ENCODE assay signal across 30 cellular contexts in the genomic region with DNA sequence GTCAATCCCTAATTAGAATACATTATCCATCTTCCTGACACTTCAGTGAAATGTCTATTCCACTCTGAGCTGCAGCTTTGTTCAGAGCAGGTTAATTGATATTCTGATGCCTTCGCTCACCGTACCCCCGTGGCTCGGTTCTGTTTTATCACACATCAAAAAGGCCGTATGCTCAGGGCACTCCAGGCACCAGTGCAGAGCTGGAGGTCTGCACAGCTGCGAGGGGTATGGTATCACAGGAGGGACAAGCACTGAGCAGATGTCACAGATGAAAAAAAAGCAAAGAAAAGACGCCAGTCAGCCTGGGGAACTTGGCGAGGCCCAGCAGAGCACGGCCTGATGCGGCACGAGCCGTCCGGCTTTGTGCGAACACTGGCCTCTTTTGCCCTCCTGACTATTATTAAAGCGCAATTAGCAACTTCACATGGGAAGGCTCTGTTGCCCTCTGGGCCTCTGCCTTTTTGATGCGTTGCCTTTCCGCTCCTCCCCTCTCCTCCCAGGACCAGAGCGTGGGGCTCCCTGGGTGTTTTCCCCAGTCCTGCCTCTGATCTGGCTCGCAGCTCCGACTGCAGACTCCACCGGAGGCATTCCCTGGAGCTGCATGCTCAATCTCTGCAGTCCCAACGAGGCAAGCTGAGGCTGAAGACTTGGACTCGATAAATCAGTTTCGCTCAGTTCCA. TPM values are rescaled to one million over a fixed set of nuclear protein-coding genes. Genes with fewer than 3 reads are reported as not detected.
DNase-seq lines count a peak whose midpoint lies in the region; ATAC-seq and TF ChIP-seq lines count a peak whose summit lies in the region.
"Had no signal": no experiment of that assay in that cellular context is flagged by ENCODE, and none has a peak within 500 bp of the region (broad histone marks: within the 10 kb centered on the region; RNA-seq: fewer than 3 reads in every experiment).

No MANE protein-coding gene starts in this region.

- TF ChIP-seq CTCF in chondrocyte (IDR thresholded peaks at IDR 0.05) (no peak), nephron progenitor cell (IDR thresholded peaks at IDR 0.05) (no peak), adrenal gland (IDR thresholded peaks at IDR 0.05) (no peak)

- H3K4me3 ChIP-seq in adrenal gland: no peak overlapping the region
- H3K4me3 ChIP-seq: BLaER1, coronary artery, esophagus squamous epithelium, gastrocnemius medialis, SJCRH30 had no signal

- ATAC-seq in GM19324 (IDR thresholded peaks at IDR 0.05; ENCODE audit: low FRiP score, unreplicated experiment) (no peak), GM21737 (IDR thresholded peaks at IDR 0.05; ENCODE audit: unreplicated experiment) (no peak)
- ATAC-seq: activated CD8-positive, alpha-beta T cell treated with anti-CD3 and anti-CD28 coated beads, Interleukin-2, amount 10 ng/mL, durations not matched to agents 7 days and 5 days; gastrocnemius medialis; HepG2; left lobe of liver had no signal

- TF ChIP-seq POLR2A in adrenal gland (IDR thresholded peaks at IDR 0.05): no peak

- no peaks in the 10 kb centered on the region for H3K4me1 ChIP-seq in adrenal gland (replicated peaks in 1 of 2)
- H3K4me1 ChIP-seq: esophagus squamous epithelium, gastrocnemius medialis, SJCRH30 had no signal

- H3K27me3 ChIP-seq in adrenal gland: no peaks in the 10 kb centered on the region
- H3K27me3 ChIP-seq: BLaER1 had no signal

- 74 to 80% (median 78%) methylated on average over 24 of the region's 24 CpGs for WGBS in adrenal gland, 4 donors

- no peaks in the 10 kb centered on the region for H3K9me3 ChIP-seq in adrenal gland (replicated peaks in 1 of 3)
- H3K9me3 ChIP-seq: BLaER1, esophagus squamous epithelium, gastrocnemius medialis, SJCRH30 had no signal

- H3K4me1 Mint-ChIP-seq in chondrocyte (ENCODE audit: low read depth): no peaks in the 10 kb centered on the region
- H3K4me1 Mint-ChIP-seq in nephron progenitor cell: peaks cover 43% of the 10 kb centered on the region
- H3K4me1 Mint-ChIP-seq: activated naive CD4-positive, alpha-beta T cell treated with anti-CD3 and anti-CD28 coated beads, Interleukin-2, amount 50 U/mL, for 24 hours; immature natural killer cell had no signal

- intact Hi-C loops in adrenal gland (cut with DNase I): no loop called here

- H3K9me3 Mint-ChIP-seq in chondrocyte (ENCODE audit: low read depth): no peaks in the 10 kb centered on the region
- no peaks in the 10 kb centered on the region for H3K9me3 Mint-ChIP-seq in nephron progenitor cell
- H3K9me3 Mint-ChIP-seq: activated naive CD4-positive, alpha-beta T cell treated with anti-CD3 and anti-CD28 coated beads, Interleukin-2, amount 50 U/mL, for 24 hours; activated T-helper 2 cell treated with anti-CD3 and anti-CD28 coated beads, Interferon-gamma antibody, Interleukin-2, Interleukin-4, amounts not matched to agents 10 μg/mL and 5 μg/mL and 100 μg/mL, durations not matched to agents 14 hours and 24 hours and 36 hours; immature natural killer cell had no signal

- DNase-seq in AG08395 (ENCODE audit: low spot score) (peak; percentile 15), NCI-H1694 (lab: John Stamatoyannopoulos, UW) (peak; percentile 88), chondrocyte (ENCODE audit: low spot score) (peak; percentile 50), nephron progenitor cell (no peak), adrenal gland (no peak), globus pallidus (ENCODE audit: low spot score) (no peak)
- DNase-seq: activated CD4-positive, alpha-beta T cell treated with anti-CD3 and anti-CD28 coated beads for 1 hour; activated CD8-positive, alpha-beta T cell treated with anti-CD3 and anti-CD28 coated beads, Interleukin-2, amount 10 ng/mL, durations not matched to agents 7 days and 5 days; esophagus squamous epithelium; gastrocnemius medialis; GF-D8; hypothalamus; immature natural killer cell; MV-4-11; NCI-H1436 treated with DMSO at 0.1 percent for 48 hours; NCI-H69; stimulated activated CD4-positive, alpha-beta T cell treated with anti-CD3 and anti-CD28 coated beads, Interleukin-2, amount 100 ng/mL, for 24 hours; T-helper 1 cell; trophoblast cell had no signal

- H3K27ac ChIP-seq in adrenal gland: no peak overlapping the region
- H3K27ac ChIP-seq: BLaER1, coronary artery, esophagus squamous epithelium, gastrocnemius medialis, SJCRH30 had no signal

- H3K27ac Mint-ChIP-seq in chondrocyte (ENCODE audit: unreplicated experiment) (no peak overlapping the region), nephron progenitor cell (peak overlapping the region; percentile 29)
- H3K27ac Mint-ChIP-seq: activated CD8-positive, alpha-beta T cell treated with anti-CD3 and anti-CD28 coated beads, Interleukin-2, amount 10 ng/mL, durations not matched to agents 7 days and 5 days; activated naive CD4-positive, alpha-beta T cell treated with anti-CD3 and anti-CD28 coated beads, Interleukin-2, amount 50 U/mL, for 24 hours; activated T-helper 2 cell treated with anti-CD3 and anti-CD28 coated beads, Interferon-gamma antibody, Interleukin-2, Interleukin-4, amounts not matched to agents 10 μg/mL and 5 μg/mL and 100 μg/mL, durations not matched to agents 14 hours and 24 hours and 36 hours; immature natural killer cell had no signal

- H3K36me3 Mint-ChIP-seq in chondrocyte (ENCODE audit: low read depth): peaks cover 2% of the 10 kb centered on the region
- no peaks in the 10 kb centered on the region for H3K36me3 Mint-ChIP-seq in nephron progenitor cell (ENCODE audit: low read depth)
- H3K36me3 Mint-ChIP-seq: activated naive CD4-positive, alpha-beta T cell treated with anti-CD3 and anti-CD28 coated beads, Interleukin-2, amount 50 U/mL, for 24 hours; immature natural killer cell had no signal

- H3K4me3 Mint-ChIP-seq in chondrocyte (ENCODE audit: unreplicated experiment) (no peak overlapping the region), nephron progenitor cell (peak overlapping the region; percentile 9)
- H3K4me3 Mint-ChIP-seq: activated CD8-positive, alpha-beta T cell treated with anti-CD3 and anti-CD28 coated beads, Interleukin-2, amount 10 ng/mL, durations not matched to agents 7 days and 5 days; activated naive CD4-positive, alpha-beta T cell treated with anti-CD3 and anti-CD28 coated beads, Interleukin-2, amount 50 U/mL, for 24 hours; immature natural killer cell had no signal

- H3K27me3 Mint-ChIP-seq in chondrocyte (ENCODE audit: low read depth): peaks cover 18% of the 10 kb centered on the region
- peaks cover 11% of the 10 kb centered on the region for H3K27me3 Mint-ChIP-seq in nephron progenitor cell (ENCODE audit: low read depth, poor library complexity)
- H3K27me3 Mint-ChIP-seq: activated naive CD4-positive, alpha-beta T cell treated with anti-CD3 and anti-CD28 coated beads, Interleukin-2, amount 50 U/mL, for 24 hours had no signal

- no peaks in the 10 kb centered on the region for H3K36me3 ChIP-seq in adrenal gland (replicated peaks in 1 of 2)
- H3K36me3 ChIP-seq: BLaER1, esophagus squamous epithelium, gastrocnemius medialis, SJCRH30 had no signal

RNA-seq across cellular contexts. Expression of gene AK8, which starts 44.5 kb away (rescaled TPM):
- total RNA-seq in chondrocyte: 0.22 to 1.5 TPM (median 0.33 TPM) in 3 replicates
- 1 to 10 TPM in 6 of 8 donors, under 1 TPM in 2; 0.69 to 6.0 (median 1.5) TPM for total RNA-seq in adrenal gland
- 1 to 10 TPM; 1.3 to 2.0 (median 1.4) TPM for polyA plus RNA-seq in adrenal gland
- total RNA-seq: A673; activated T-helper 2 cell treated with anti-CD3 and anti-CD28 coated beads, Interferon-gamma antibody, Interleukin-2, Interleukin-4, amounts not matched to agents 10 μg/mL and 5 μg/mL and 100 μg/mL, durations not matched to agents 14 hours and 24 hours and 36 hours; gastrocnemius medialis; HepG2; left lobe of liver; LHCN-M2; SJCRH30 had no signal

RNA-seq across cellular contexts. Expression of gene SPACA9, which starts 45.1 kb away (rescaled TPM):
- total RNA-seq in chondrocyte (3.3 to 5.4 TPM (median 3.7 TPM) in 3 replicates), adrenal gland (10 to 100 TPM in 4 of 8 donors, 1 to 10 TPM in 4; 4.1 to 13.5 (median 9.4) TPM)
- 10 to 100 TPM in 2 of 3 donors, 1 to 10 TPM in 1; 9.1 to 16.6 (median 14.2) TPM for polyA plus RNA-seq in adrenal gland

Comparison
In these comparisons a context has a peak if more than half of its experiments do, and no peak if none do; other contexts are left out.
1. DNase-seq: peak in AG08395 (single experiment), NCI-H1694 (single experiment) and chondrocyte (single experiment); none in nephron progenitor cell (single experiment), adrenal gland (0 of 7) and globus pallidus (single experiment).